ENCODE assay signal across 12 cellular contexts in genomic region chr15:51266548-51266947, GRCh38.
DNase-seq lines count a peak whose midpoint lies in the region; ATAC-seq and TF ChIP-seq lines count a peak whose summit lies in the region.
"Had no signal": no experiment of that assay in that cellular context is flagged by ENCODE, and none has a peak within 500 bp of the region (broad histone marks: within the 10 kb centered on the region; RNA-seq: fewer than 3 reads in every experiment).

No MANE protein-coding gene starts in this region.

- DNase-seq in H9 (no peak), mammary epithelial cell (no peak), left lobe of liver (ENCODE audit: low spot score) (no peak), HEK293T (ENCODE audit: extremely low spot score) (no peak), NCI-H2029 treated with DMSO at 0.1 percent for 48 hours (lab: John Stamatoyannopoulos, UW) (no peak)
- no peak for DNase-seq in activated CD8-positive, alpha-beta memory T cell treated with anti-CD3 and anti-CD28 coated beads for 24 hours
- DNase-seq: DMS153; NCI-H510A treated with DMSO at 0.1 percent for 48 hours; stimulated activated CD4-positive, alpha-beta T cell treated with anti-CD3 and anti-CD28 coated beads, Interleukin-4, amount 100 ng/mL, for 24 hours had no signal

- H4K8ac ChIP-seq in H9 (replicated peaks; ENCODE audit: insufficient read length, low read depth, low read length): no peak overlapping the region

- H2AFZ ChIP-seq in H9 (ENCODE audit: low read length): no peak overlapping the region
- peak overlapping the region; percentile 90 for H2AFZ ChIP-seq in mammary epithelial cell (ENCODE audit: low read depth, low read length)

- ATAC-seq in left lobe of liver (peak; percentile 20), GM18520 (IDR thresholded peaks at IDR 0.05; ENCODE audit: unreplicated experiment) (no peak)

- no peak overlapping the region for H2BK5ac ChIP-seq in H9 (ENCODE audit: insufficient read length, low read length)

- H3K18ac ChIP-seq in H9 (ENCODE audit: insufficient read length, low read depth, low read length): no peak overlapping the region

- no peak overlapping the region for H3K27ac Mint-ChIP-seq in H9

- no CpG with 5 or more reads among the region's 9 CpGs for WGBS in H9 (ENCODE audit: extremely low coverage, insufficient read length, low lambda C conversion rate)
- 98% methylated on average over 9 of the region's 9 CpGs for WGBS in mammary epithelial cell (ENCODE audit: low coverage, missing lambda C conversion rate)

- no peak overlapping the region for H2BK12ac ChIP-seq in H9 (ENCODE audit: insufficient read length, low read depth, low read length)

- no peak overlapping the region for H3K23ac ChIP-seq in H9 (ENCODE audit: insufficient read length, low read depth, low read length)

- POLR2A ChIA-PET in HEK293T (lab: Yijun Ruan, JAX): interaction anchor here (0.6 kb wide), 1 partner anchor 842 kb away, joined by 3 read pairs; no protein-coding TSS in a partner anchor

- CTCF ChIA-PET in mammary epithelial cell (lab: Charles Lee; ENCODE audit: low non-redundant PET) (interaction anchor here (0.5 kb wide), 1 partner anchor 103 kb away, joined by 3 read pairs; no protein-coding TSS in a partner anchor), HEK293T (lab: Yijun Ruan, JAX) (interaction anchor here (0.6 to 1.5 kb wide), 4 partner anchors 15 to 116 kb away, joined by 3 to 6 read pairs (median 3); no protein-coding TSS in a partner anchor)

- no peak overlapping the region for H2BK15ac ChIP-seq in H9 (ENCODE audit: low read depth, low read length)

- H3K4me2 ChIP-seq in H9 (ENCODE audit: insufficient read depth, insufficient read length, low read length): peak overlapping the region; percentile 45
- H3K4me2 ChIP-seq in mammary epithelial cell (ENCODE audit: insufficient read depth, low read depth, low read length): no peak overlapping the region

- H3K79me1 ChIP-seq in H9 (ENCODE audit: insufficient read depth, low read depth, low read length, poor library complexity, severe bottlenecking): no peaks in the 10 kb centered on the region

- H2AK5ac ChIP-seq in H9 (ENCODE audit: insufficient read length, low read length): no peak overlapping the region

- peak overlapping the region; percentile 67 to 86 for H3K4me3 Mint-ChIP-seq in H9

- H3K9me3 Mint-ChIP-seq in H9: peaks cover 4% of the 10 kb centered on the region in 2 experiments

- no peak overlapping the region for H3T11ph ChIP-seq in H9 (ENCODE audit: low read length)

- H3K23me2 ChIP-seq in H9 (ENCODE audit: insufficient read length, low read depth, low read length, poor library complexity, severe bottlenecking): peaks cover 8% of the 10 kb centered on the region

- H3K56ac ChIP-seq in H9 (ENCODE audit: insufficient read length, low read depth, low read length): no peak overlapping the region

- intact Hi-C loops in mammary epithelial cell (cut with micrococcal nuclease): no loop called here

- no peak for TF ChIP-seq CTCF in H9 (conservative IDR thresholded peaks at IDR 0.05)
- no peak for TF ChIP-seq CTCF in mammary epithelial cell (conservative IDR thresholded peaks at IDR 0.05 in 1 of 2, IDR thresholded peaks at IDR 0.05 in 1 of 2; ENCODE audit: extremely low read depth in 1 of 2, insufficient read depth in 1 of 2, low read depth in 1 of 2, low read length in 2 of 2)

- peaks cover 13% of the 10 kb centered on the region for H3K9me3 ChIP-seq in H9 (ENCODE audit: control insufficient read depth, low read depth, low read length)
- H3K9me3 ChIP-seq in mammary epithelial cell (replicated peaks; ENCODE audit: insufficient read depth, low read length): no peaks in the 10 kb centered on the region
- no peaks in the 10 kb centered on the region for H3K9me3 ChIP-seq in stomach smooth muscle (ENCODE audit: control insufficient read depth in 2 of 2, low read length in 2 of 2)
- H3K9me3 ChIP-seq: mucosa of descending colon had no signal

- H3K4ac ChIP-seq in H9 (ENCODE audit: low read depth, low read length): no peak overlapping the region

- peaks cover 8% of the 10 kb centered on the region for H3K27me3 Mint-ChIP-seq in H9 (ENCODE audit: low read depth)

- no TSS peak for BruUV-seq in mammary epithelial cell (replicated peaks; lab: Mats Ljungman, UMichigan)

- H3K9ac ChIP-seq in H9 (ENCODE audit: extremely low read depth, insufficient read length, low read length): no peak overlapping the region
- H3K9ac ChIP-seq in mammary epithelial cell (ENCODE audit: insufficient read depth, low read length): no peak overlapping the region
- no peak overlapping the region for H3K9ac ChIP-seq in stomach smooth muscle (ENCODE audit: low read length in 2 of 2)

- dilution Hi-C loops in mammary epithelial cell (cut with HindIII; ENCODE audit: low sequenced_read_pairs): no loop called here

- peaks cover 8 to 10% of the 10 kb centered on the region in 2 experiments for H3K4me1 Mint-ChIP-seq in H9

- H3K27me3 ChIP-seq in H9 (ENCODE audit: insufficient read depth, low read length) (peaks cover 7% of the 10 kb centered on the region; the same call in 1 of the 2 replicates), mammary epithelial cell (ENCODE audit: insufficient read depth, low read length) (peaks cover 8% of the 10 kb centered on the region), stomach smooth muscle (ENCODE audit: control insufficient read depth in 1 of 2, insufficient read depth in 2 of 2, low read length in 2 of 2) (peaks cover 0 to 7% of the 10 kb centered on the region in 2 donors)

- H3K4me1 ChIP-seq in H9 (ENCODE audit: insufficient read depth, low read length): 0 out of 2 replicates have a peak, but pooled peaks cover 2% of the 10 kb centered on the region
- H3K4me1 ChIP-seq in mammary epithelial cell (ENCODE audit: insufficient read depth, low read length): peaks cover 7% of the 10 kb centered on the region
- peaks cover 11% of the 10 kb centered on the region for H3K4me1 ChIP-seq in stomach smooth muscle (ENCODE audit: control insufficient read depth, insufficient read depth, low read length)

- H3K79me2 ChIP-seq in H9 (ENCODE audit: insufficient read depth, low read length) (no peaks in the 10 kb centered on the region), mammary epithelial cell (ENCODE audit: insufficient read depth, low read length) (no peaks in the 10 kb centered on the region)

- H3K14ac ChIP-seq in H9 (ENCODE audit: insufficient read depth, low read length): no peak overlapping the region

- H3K36me3 ChIP-seq in mammary epithelial cell (ENCODE audit: insufficient read depth, low read length) (no peaks in the 10 kb centered on the region), stomach smooth muscle (ENCODE audit: control insufficient read depth in 2 of 2, insufficient read depth in 2 of 2, low read length in 2 of 2) (no peaks in the 10 kb centered on the region)

- H3K27ac ChIP-seq in H9 (ENCODE audit: insufficient read length, low read depth, low read length): no peak overlapping the region
- H3K27ac ChIP-seq in mammary epithelial cell (ENCODE audit: insufficient read depth, low read depth, low read length): no peak overlapping the region
- no peak overlapping the region for H3K27ac ChIP-seq in stomach smooth muscle (ENCODE audit: low read length)

- no peak overlapping the region for H4K91ac ChIP-seq in H9 (ENCODE audit: insufficient read length, low read depth, low read length)

- H2BK120ac ChIP-seq in H9 (ENCODE audit: low read depth, low read length, poor library complexity, severe bottlenecking): no peak overlapping the region

- no peak overlapping the region for H4K5ac ChIP-seq in H9 (ENCODE audit: insufficient read length, low read depth, low read length)

- H3K4me3 ChIP-seq in mammary epithelial cell (replicated peaks in 1 of 3; ENCODE audit: insufficient read depth in 1 of 3, low read depth in 2 of 3, low read length in 3 of 3) (no peak overlapping the region), stomach smooth muscle (ENCODE audit: low read length in 2 of 2) (peak overlapping the region; percentile 75 to 77)
- H3K4me3 ChIP-seq: mucosa of descending colon had no signal

- in situ Hi-C loops in mammary epithelial cell (cut with MboI; ENCODE audit: low sequenced_read_pairs in 2 of 2): no loop called here

- H4K20me1 ChIP-seq in H9 (ENCODE audit: control insufficient read depth, insufficient read depth, insufficient read length) (no peaks in the 10 kb centered on the region), mammary epithelial cell (ENCODE audit: insufficient read depth, low read length) (no peaks in the 10 kb centered on the region)

- H3K36me3 Mint-ChIP-seq in H9 (ENCODE audit: insufficient read depth in 1 of 3, low read depth in 3 of 3): peaks cover under 1 to 4% (median 4%) of the 10 kb centered on the region in 3 experiments; a peak in 5 of 7 replicates

- no peak overlapping the region for H2BK20ac ChIP-seq in H9 (ENCODE audit: low read depth, low read length, poor library complexity, severe bottlenecking)

TF ChIP-seq in HEK293T, 16 proteins besides CTCF, POLR2A, EP300 and RAD21:
- TF ChIP-seq BHLHE40 (IDR thresholded peaks at IDR 0.05; ENCODE audit: borderline replicate concordance) (no peak), LEF1 (IDR thresholded peaks at IDR 0.05; ENCODE audit: borderline replicate concordance) (no peak), ARNT (IDR thresholded peaks at IDR 0.05) (no peak), SUZ12 (IDR thresholded peaks at IDR 0.05) (no peak)
TF ChIP-seq in HEK293T: peak in this region for 0.

Comparison
In these comparisons a context has a peak if more than half of its experiments do, and no peak if none do; other contexts are left out.
1. H3K4me3 ChIP-seq: peak in stomach smooth muscle (2 of 2); none in mammary epithelial cell (0 of 3).